ENCODE assay signal across 8 cellular contexts in the genomic region with DNA sequence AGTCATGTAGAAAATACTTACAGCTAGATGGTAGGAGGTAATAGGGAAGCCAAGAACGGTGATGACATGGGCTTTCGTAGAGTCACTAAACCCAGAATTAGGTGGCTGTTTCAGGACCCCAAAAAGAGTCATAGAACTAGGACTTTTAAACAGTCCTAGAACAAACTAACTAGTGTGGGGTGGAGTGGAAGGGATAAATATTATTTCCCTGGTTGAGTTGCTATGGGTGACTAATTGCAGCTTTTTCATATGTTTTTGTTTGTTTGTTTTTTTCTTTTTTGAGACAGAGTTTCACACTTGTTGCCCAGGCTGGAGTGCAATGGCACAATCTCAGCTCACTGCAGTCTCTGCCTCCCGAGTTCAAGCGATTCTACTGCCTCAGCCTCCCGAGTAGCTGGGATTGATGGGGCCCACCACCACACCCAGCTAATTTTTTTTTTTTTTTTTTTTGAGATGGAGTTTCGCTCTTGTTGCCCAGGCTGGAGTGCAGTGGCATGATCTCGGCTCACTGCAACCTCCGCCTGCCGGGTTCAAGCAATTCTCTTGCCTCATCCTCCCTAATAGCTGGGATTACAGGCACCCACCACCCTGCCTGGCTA.
DNase-seq lines count a peak whose midpoint lies in the region; ATAC-seq and TF ChIP-seq lines count a peak whose summit lies in the region.
"Not testable (repeated sequence)": the region's sequence is repeated elsewhere in the genome, so short reads cannot be mapped to it uniquely, and the experiment has no call there.

No MANE protein-coding gene starts in this region.

- ATAC-seq in PC-3 = peak; percentile 33; the same call in 1 of the 2 replicates

- H3K4me2 ChIP-seq in GM23248 (ENCODE audit: unreplicated experiment); PC-3 (ENCODE audit: low read length): not testable (repeated sequence)

- not testable (repeated sequence) for H3K9me3 ChIP-seq in GM23248 (ENCODE audit: low read depth); PC-3 (ENCODE audit: low read length)

- POLR2A ChIA-PET in PC-3 (lab: Charles Lee; ENCODE audit: unreplicated experiment) = not testable (repeated sequence)

- TF ChIP-seq CTCF in PC-3 (conservative IDR thresholded peaks at IDR 0.05; ENCODE audit: low read depth, low read length); fibroblast of mammary gland (conservative IDR thresholded peaks at IDR 0.05; ENCODE audit: control insufficient read depth, insufficient read depth, low read depth, low read length): not testable (repeated sequence)

- not testable (repeated sequence) for H3K9me2 ChIP-seq in GM23248 (ENCODE audit: insufficient read depth); PC-3 (replicated peaks; ENCODE audit: low read length)

- H3K4me3 ChIP-seq in GM23248; PC-3 (ENCODE audit: low read length); fibroblast of mammary gland (ENCODE audit: control insufficient read depth, low read depth, low read length): not testable (repeated sequence)

- H2AFZ ChIP-seq in GM23248; PC-3 (ENCODE audit: low read length): not testable (repeated sequence)

- H4K20me1 ChIP-seq in GM23248 (ENCODE audit: insufficient read depth); PC-3 (ENCODE audit: low read length): not testable (repeated sequence)

- peaks cover 17% of the 10 kb centered on the region for H3K4me1 ChIP-seq in GM23248 (ENCODE audit: insufficient read depth)
- not testable (repeated sequence) for H3K4me1 ChIP-seq in PC-3 (ENCODE audit: insufficient read depth, low read length)

- DNase-seq in AG08395 (ENCODE audit: low spot score) (peak; percentile 6), GM23248 (peak; percentile 57), PC-3 (peak; percentile 3), astrocyte of the hippocampus (ENCODE audit: low read depth, low spot score) (peak; percentile 11), dermis blood vessel endothelial cell (peak; percentile 28), fibroblast of mammary gland (ENCODE audit: low read depth) (peak; percentile 10), kidney tubule cell (ENCODE audit: low spot score) (peak; percentile 5), renal cortical epithelial cell (ENCODE audit: low read depth) (peak; percentile 50)

- WGBS in GM23248 (ENCODE audit: low coverage in 1 of 2, low lambda C conversion rate in 2 of 2, missing lambda C conversion rate in 2 of 2), 2 experiments = 70 to 71% methylated on average over 8 to 9 of the region's 9 CpGs

- BruUV-seq in PC-3 (replicated peaks; lab: Mats Ljungman, UMichigan) = not testable (repeated sequence)

- peaks cover 25% of the 10 kb centered on the region for H3F3A ChIP-seq in GM23248 (ENCODE audit: insufficient read depth)
- H3F3A ChIP-seq in PC-3 (ENCODE audit: low read length, unreplicated experiment) = not testable (repeated sequence)

- in situ Hi-C loops in GM23248 (cut with MboI) = not testable (repeated sequence)

- intact Hi-C loops in PC-3 (cut with micrococcal nuclease) = not testable (repeated sequence)

- not testable (repeated sequence) for H3K27ac ChIP-seq in GM23248; PC-3 (ENCODE audit: low read length)

- peaks cover 20% of the 10 kb centered on the region for H3K36me3 ChIP-seq in GM23248 (ENCODE audit: low read depth)
- H3K36me3 ChIP-seq in PC-3 (ENCODE audit: low read depth, low read length) = not testable (repeated sequence)

- CTCF ChIA-PET in PC-3 (lab: Charles Lee) = not testable (repeated sequence)

- not testable (repeated sequence) for H3K9ac ChIP-seq in GM23248; PC-3 (ENCODE audit: low read length)

- H3K27me3 ChIP-seq in GM23248 (replicated peaks; ENCODE audit: insufficient read depth); PC-3 (ENCODE audit: low read length): not testable (repeated sequence)

- H3K79me2 ChIP-seq in GM23248 (ENCODE audit: insufficient read depth); PC-3 (ENCODE audit: low read length): not testable (repeated sequence)

Comparison
In these comparisons a context has a peak if more than half of its experiments do, and no peak if none do; other contexts are left out.
1. DNase-seq: peak in every context shown above with its lines; median percentile 57 in GM23248; 50 in renal cortical epithelial cell; 28 in dermis blood vessel endothelial cell; 11 in astrocyte of the hippocampus; 10 in fibroblast of mammary gland; 6 in AG08395; 5 in kidney tubule cell; 3 in PC-3.